ENCODE assay signal across 9 cellular contexts in genomic region chr10:114172241-114172640, GRCh38. TPM values are rescaled to one million over a fixed set of nuclear protein-coding genes. Genes with fewer than 3 reads are reported as not detected.
DNase-seq lines count a peak whose midpoint lies in the region; ATAC-seq and TF ChIP-seq lines count a peak whose summit lies in the region.
"Had no signal": no experiment of that assay in that cellular context is flagged by ENCODE, and none has a peak within 500 bp of the region (broad histone marks: within the 10 kb centered on the region; RNA-seq: fewer than 3 reads in every experiment).

No MANE protein-coding gene starts in this region.

- H3K4me3 ChIP-seq in cardiac muscle cell (peak overlapping the region; percentile 87), ascending aorta (peak overlapping the region; percentile 87 to 96), transverse colon (peak overlapping the region in 3 of 4 donors; percentile 71 to 87 (median 86))

- no peak for TF ChIP-seq POLR2A in transverse colon (IDR thresholded peaks at IDR 0.05)

- H3K27ac ChIP-seq in cardiac muscle cell (no peak overlapping the region), ascending aorta (peak overlapping the region; percentile 93 to 94), transverse colon (peak overlapping the region; percentile 89 to 96 (median 95))

- H3K36me3 ChIP-seq in cardiac muscle cell (no peaks in the 10 kb centered on the region), ascending aorta (no peaks in the 10 kb centered on the region), transverse colon (no peaks in the 10 kb centered on the region)

- H3K9me3 ChIP-seq in cardiac muscle cell (ENCODE audit: low read depth) (no peaks in the 10 kb centered on the region), ascending aorta (peaks cover 0 to 6% of the 10 kb centered on the region in 2 donors), transverse colon (no peaks in the 10 kb centered on the region)

- H3K27me3 ChIP-seq in cardiac muscle cell (no peaks in the 10 kb centered on the region), ascending aorta (no peaks in the 10 kb centered on the region), transverse colon (no peaks in the 10 kb centered on the region)

- ATAC-seq in Right ventricle myocardium superior (ENCODE audit: poor library complexity) (no peak), HG03139 (IDR thresholded peaks at IDR 0.05; ENCODE audit: unreplicated experiment) (no peak)

- 11 to 33% methylated on average over 1 of the region's 1 CpG for WGBS in transverse colon (ENCODE audit: low coverage in 1 of 2), 2 donors

- intact Hi-C loops in Right ventricle myocardium superior (cut with DNase I) (no loop called here), ascending aorta (cut with DNase I) (no loop called here), transverse colon (cut with DNase I; ENCODE audit: low total_unique reads) (no loop called here)

- DNase-seq in cardiac muscle cell (ENCODE audit: low read depth in 1 of 2, low spot score in 1 of 2): peak in 1 of 2 donors; percentile 41
- DNase-seq in Right ventricle myocardium superior: no peak
- DNase-seq in ascending aorta (ENCODE audit: low spot score in 2 of 2): no peak
- peak; percentile 13 for DNase-seq in kidney glomerular epithelial cell (lab: John Stamatoyannopoulos, UW)
- DNase-seq in transverse colon: no peak
- DNase-seq in NCI-H1417 (lab: John Stamatoyannopoulos, UW): no peak
- no peak for DNase-seq in NCI-H748 (lab: John Stamatoyannopoulos, UW; ENCODE audit: unreplicated experiment)
- DNase-seq: GDM1 had no signal

- no peak for TF ChIP-seq EP300 in transverse colon (IDR thresholded peaks at IDR 0.05; ENCODE audit: low read depth)

- in situ Hi-C loops in transverse colon (cut with MboI; ENCODE audit: low pct_ligation_motif_present in 1 of 4, low pct_unique_long_range_greater_than_20kb in 1 of 4, low sequenced_read_pairs in 3 of 4): no loop called here

- H3K4me1 ChIP-seq in cardiac muscle cell (ENCODE audit: low read depth) (no peaks in the 10 kb centered on the region), ascending aorta (peaks cover 0 to 5% of the 10 kb centered on the region in 2 donors), transverse colon (peaks cover 0 to 42% (median 21%) of the 10 kb centered on the region in 4 donors)

- TF ChIP-seq CTCF in cardiac muscle cell (IDR thresholded peaks at IDR 0.05; ENCODE audit: low read depth, low read length) (no peak), ascending aorta (IDR thresholded peaks at IDR 0.05) (no peak), transverse colon (IDR thresholded peaks at IDR 0.05) (no peak)

RNA-seq across cellular contexts. Expression of gene CCDC186, which starts 1.8 kb away (rescaled TPM):
- total RNA-seq in cardiac muscle cell (5.2 and 8.7 TPM in 2 replicates), Right ventricle myocardium superior (15.3 TPM), ascending aorta (4.4 TPM), transverse colon (100 to 1,000 TPM in 1 of 4 donors, 10 to 100 TPM in 3; 18.7 to 194 (median 47.5) TPM)
- 10.8 and 14.8 TPM in 2 replicates for polyA plus RNA-seq in cardiac muscle cell

RNA-seq across cellular contexts. Expression of gene TDRD1, which starts 6.9 kb away (rescaled TPM):
- not detected in 2 replicates for total RNA-seq in cardiac muscle cell
- not detected in 2 replicates for polyA plus RNA-seq in cardiac muscle cell
- 5.8 TPM for total RNA-seq in Right ventricle myocardium superior
- 0.53 TPM for total RNA-seq in ascending aorta
- under 1 TPM in 1 of 4 donors, not detected in 3; 0.14 TPM for total RNA-seq in transverse colon
